8 cellular contexts compared by ENCODE assay signal in genomic region chr14:105203057-105203494, GRCh38. TPM values are rescaled to one million over a fixed set of nuclear protein-coding genes. Genes with fewer than 3 reads are reported as not detected.
DNase-seq lines count a peak whose midpoint lies in the region; ATAC-seq and TF ChIP-seq lines count a peak whose summit lies in the region.

No MANE protein-coding gene starts in this region.

- ATAC-seq in SK-N-SH treated with all-trans-retinoic acid at 6 μM for 48 hours = peak; percentile 82
- peak; percentile 26 to 67 (median 42) for ATAC-seq in heart right ventricle
- no peak for ATAC-seq in HG02588 (IDR thresholded peaks at IDR 0.05; ENCODE audit: unreplicated experiment)
- ATAC-seq in GM18873 (IDR thresholded peaks at IDR 0.05; ENCODE audit: low FRiP score, unreplicated experiment) = no peak

- TF ChIP-seq CTCF in heart right ventricle (IDR thresholded peaks at IDR 0.05) = peak; percentile 90 to 98 (median 93)
- peak; percentile 87 for TF ChIP-seq CTCF in retinal pigment epithelial cell (conservative IDR thresholded peaks at IDR 0.05; ENCODE audit: low read depth, low read length)

- H3K27ac ChIP-seq in CD4-positive, alpha-beta memory T cell (ENCODE audit: low read depth, low read length) = no peak overlapping the region
- H3K27ac ChIP-seq in heart right ventricle = peak overlapping the region in 6 of 10 donors; percentile 23 to 84 (median 78)

- no peaks in the 10 kb centered on the region for H3K36me3 ChIP-seq in CD4-positive, alpha-beta memory T cell (ENCODE audit: insufficient read depth, low read length)
- no peaks in the 10 kb centered on the region for H3K36me3 ChIP-seq in heart right ventricle

- DNase-seq in CD4-positive, alpha-beta memory T cell = peak; percentile 49 to 63 (median 53)
- DNase-seq in HS-27A (ENCODE audit: low read depth) (peak; percentile 29), heart right ventricle (peak; percentile 72 to 84), retinal pigment epithelial cell (ENCODE audit: low read depth) (no peak)
- peak; percentile 30 for DNase-seq in activated naive CD8-positive, alpha-beta T cell treated with anti-CD3 and anti-CD28 coated beads, Interleukin-2, amount 50 U/mL, for 16 hours (ENCODE audit: low read depth, low spot score)

- CTCF ChIA-PET in CD4-positive, alpha-beta memory T cell (lab: Charles Lee; ENCODE audit: partially characterized antibody) = interaction anchor here (1.0 to 4.8 kb wide), 8 partner anchors 8 to 148 kb away, joined by 3 to 35 read pairs (median 6); no protein-coding TSS in a partner anchor

- no peaks in the 10 kb centered on the region for H3K9me3 Mint-ChIP-seq in CD4-positive, alpha-beta memory T cell

- peaks cover 11 to 14% of the 10 kb centered on the region in 2 donors for H3K27me3 Mint-ChIP-seq in CD4-positive, alpha-beta memory T cell

- H3K27me3 ChIP-seq in CD4-positive, alpha-beta memory T cell (ENCODE audit: insufficient read depth, low read length) = no peaks in the 10 kb centered on the region
- peaks cover 0 to 43% (median 2%) of the 10 kb centered on the region in 7 donors for H3K27me3 ChIP-seq in heart right ventricle

- POLR2A ChIA-PET in CD4-positive, alpha-beta memory T cell (lab: Charles Lee; ENCODE audit: partially characterized antibody) = interaction anchor here (1.0 kb wide), 1 partner anchor 149 kb away, joined by 4 read pairs; no protein-coding TSS in a partner anchor

- WGBS in heart right ventricle, 2 donors = 7 to 9% methylated on average over 18 of the region's 18 CpGs

- H3K4me3 ChIP-seq in CD4-positive, alpha-beta memory T cell (ENCODE audit: low read length in 2 of 2) = no peak overlapping the region
- H3K4me3 ChIP-seq in heart right ventricle = no peak overlapping the region
- no peak overlapping the region for H3K4me3 ChIP-seq in retinal pigment epithelial cell (ENCODE audit: low read length)

- peaks cover 3 to 22% (median 13%) of the 10 kb centered on the region in 4 donors for H3K4me1 Mint-ChIP-seq in CD4-positive, alpha-beta memory T cell

- peak overlapping the region in 1 of 7 donors; percentile 40 for H3K27ac Mint-ChIP-seq in CD4-positive, alpha-beta memory T cell

- H3K9me3 ChIP-seq in CD4-positive, alpha-beta memory T cell (ENCODE audit: control insufficient read depth in 1 of 2, low read length in 2 of 2) = no peaks in the 10 kb centered on the region
- no peaks in the 10 kb centered on the region for H3K9me3 ChIP-seq in heart right ventricle

- H3K4me3 Mint-ChIP-seq in CD4-positive, alpha-beta memory T cell = no peak overlapping the region

- no peaks in the 10 kb centered on the region for H3K36me3 Mint-ChIP-seq in CD4-positive, alpha-beta memory T cell

- intact Hi-C loops in CD4-positive, alpha-beta memory T cell (cut with micrococcal nuclease) = loop anchor here (1.0 kb wide), 1 partner anchor 149 kb away; no protein-coding TSS in a partner anchor
- intact Hi-C loops in heart right ventricle (cut with DNase I) = loop anchor here (1.0 to 10.0 kb wide), 13 partner anchors 36 to 150 kb away; partner anchors contain the start of genes BTBD6 (in 1 of the 10) and JAG2 (in 1 of the 10)

- H3K4me1 ChIP-seq in CD4-positive, alpha-beta memory T cell (ENCODE audit: insufficient read depth, low read length) = peaks cover 21% of the 10 kb centered on the region
- peaks cover 31 to 93% (median 80%) of the 10 kb centered on the region in 9 donors for H3K4me1 ChIP-seq in heart right ventricle

TF ChIP-seq in SK-N-SH treated with all-trans-retinoic acid at 6 μM for 48 hours, 23 proteins besides CTCF, POLR2A, EP300 and RAD21:
- TF ChIP-seq ZFP30 (CRISPR knock-in tag; IDR thresholded peaks at IDR 0.05) (no peak), ZNF70 (CRISPR knock-in tag; IDR thresholded peaks at IDR 0.05) (no peak), ARNTL (CRISPR knock-in tag; IDR thresholded peaks at IDR 0.05; ENCODE audit: borderline replicate concordance, low read depth) (no peak), ZFP3 (CRISPR knock-in tag; IDR thresholded peaks at IDR 0.05) (no peak), ISL1 (CRISPR knock-in tag; IDR thresholded peaks at IDR 0.05) (no peak), PPARA (CRISPR knock-in tag; IDR thresholded peaks at IDR 0.05; ENCODE audit: borderline replicate concordance) (no peak)
TF ChIP-seq in SK-N-SH treated with all-trans-retinoic acid at 6 μM for 48 hours: peak in this region for 0.

RNA-seq across cellular contexts. Expression of gene NUDT14, which starts 22.0 kb away (rescaled TPM):
- total RNA-seq in CD4-positive, alpha-beta memory T cell = 10 to 100 TPM; 17.4 to 18.0 TPM
- 10 to 100 TPM; 10.5 to 20.2 TPM for polyA plus RNA-seq in CD4-positive, alpha-beta memory T cell
- 10 to 100 TPM; 18.9 to 33.9 (median 29.6) TPM for total RNA-seq in heart right ventricle
- 10 to 100 TPM; 15.1 to 31.1 TPM for polyA plus RNA-seq in heart right ventricle

RNA-seq across cellular contexts. Expression of gene JAG2, which starts 34.5 kb away (rescaled TPM):
- under 1 TPM; 0.29 to 0.80 TPM for total RNA-seq in CD4-positive, alpha-beta memory T cell
- not detected for polyA plus RNA-seq in CD4-positive, alpha-beta memory T cell
- total RNA-seq in heart right ventricle = 10 to 100 TPM; 18.5 to 42.4 (median 26.3) TPM
- polyA plus RNA-seq in heart right ventricle = 10 to 100 TPM; 23.7 to 45.5 TPM

RNA-seq across cellular contexts. Expression of gene BTBD6, which starts 45.3 kb away (rescaled TPM):
- 10 to 100 TPM; 52.0 to 56.7 TPM for total RNA-seq in CD4-positive, alpha-beta memory T cell
- 10 to 100 TPM in 1 of 2 donors, 1 to 10 TPM in 1; 5.4 to 17.4 TPM for polyA plus RNA-seq in CD4-positive, alpha-beta memory T cell
- 10 to 100 TPM; 28.1 to 49.7 (median 32.2) TPM for total RNA-seq in heart right ventricle
- polyA plus RNA-seq in heart right ventricle = 10 to 100 TPM; 40.9 to 58.2 TPM

Comparison
In these comparisons a context has a peak if more than half of its experiments do, and no peak if none do; other contexts are left out.
1. ATAC-seq: peak in SK-N-SH treated with all-trans-retinoic acid at 6 μM for 48 hours (single experiment) and heart right ventricle (8 of 8); none in HG02588 (single experiment) and GM18873 (single experiment).
2. RNA of gene JAG2, which starts 34.5 kb away (total RNA-seq): 18.5 to 42.4 TPM in heart right ventricle; 0.29 to 0.80 TPM in CD4-positive, alpha-beta memory T cell; every median in the first group is over 10 times any median in the second.